In the genomic region with DNA sequence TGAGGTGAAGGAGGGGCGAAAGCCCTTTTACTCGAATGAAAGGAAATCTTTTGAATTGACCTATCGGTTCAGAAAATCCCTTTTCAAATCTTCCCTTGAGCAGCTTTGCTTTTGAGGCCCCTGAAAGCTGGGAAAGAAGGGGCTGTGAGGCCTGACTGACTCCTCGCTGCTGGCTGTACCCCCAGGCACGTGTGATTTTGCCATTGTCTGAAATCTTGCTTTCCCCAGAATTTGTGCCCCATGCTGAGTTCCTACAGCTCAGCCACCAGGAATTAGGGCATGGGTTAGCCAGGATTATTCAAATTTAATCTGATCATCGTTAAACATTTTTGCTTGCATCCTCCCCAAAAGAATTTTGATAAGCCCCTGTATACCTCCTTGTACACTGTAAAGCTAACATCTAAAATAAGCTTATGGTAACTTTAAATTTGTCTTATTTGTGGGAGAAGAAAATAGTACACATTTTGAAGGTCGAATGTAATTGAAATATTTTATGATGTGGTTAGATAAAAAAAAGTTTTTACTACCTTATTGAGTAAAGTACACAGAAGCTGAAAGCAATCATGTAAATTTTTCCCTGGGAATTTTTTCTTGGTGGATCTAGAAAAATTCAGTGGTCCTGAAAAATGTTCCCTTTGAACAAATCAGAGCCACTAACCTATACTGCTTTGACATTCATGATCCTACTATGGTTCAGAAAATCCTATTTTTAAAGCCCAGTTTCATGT, we compare ENCODE assay signal across 1 cellular context.
TF ChIP-seq lines count a peak whose summit lies in the region.

No MANE protein-coding gene starts in this region.

TF ChIP-seq in GM23338, 12 proteins besides CTCF, POLR2A, EP300 and RAD21 (continued from another document):
- TF ChIP-seq, protein P1, sequence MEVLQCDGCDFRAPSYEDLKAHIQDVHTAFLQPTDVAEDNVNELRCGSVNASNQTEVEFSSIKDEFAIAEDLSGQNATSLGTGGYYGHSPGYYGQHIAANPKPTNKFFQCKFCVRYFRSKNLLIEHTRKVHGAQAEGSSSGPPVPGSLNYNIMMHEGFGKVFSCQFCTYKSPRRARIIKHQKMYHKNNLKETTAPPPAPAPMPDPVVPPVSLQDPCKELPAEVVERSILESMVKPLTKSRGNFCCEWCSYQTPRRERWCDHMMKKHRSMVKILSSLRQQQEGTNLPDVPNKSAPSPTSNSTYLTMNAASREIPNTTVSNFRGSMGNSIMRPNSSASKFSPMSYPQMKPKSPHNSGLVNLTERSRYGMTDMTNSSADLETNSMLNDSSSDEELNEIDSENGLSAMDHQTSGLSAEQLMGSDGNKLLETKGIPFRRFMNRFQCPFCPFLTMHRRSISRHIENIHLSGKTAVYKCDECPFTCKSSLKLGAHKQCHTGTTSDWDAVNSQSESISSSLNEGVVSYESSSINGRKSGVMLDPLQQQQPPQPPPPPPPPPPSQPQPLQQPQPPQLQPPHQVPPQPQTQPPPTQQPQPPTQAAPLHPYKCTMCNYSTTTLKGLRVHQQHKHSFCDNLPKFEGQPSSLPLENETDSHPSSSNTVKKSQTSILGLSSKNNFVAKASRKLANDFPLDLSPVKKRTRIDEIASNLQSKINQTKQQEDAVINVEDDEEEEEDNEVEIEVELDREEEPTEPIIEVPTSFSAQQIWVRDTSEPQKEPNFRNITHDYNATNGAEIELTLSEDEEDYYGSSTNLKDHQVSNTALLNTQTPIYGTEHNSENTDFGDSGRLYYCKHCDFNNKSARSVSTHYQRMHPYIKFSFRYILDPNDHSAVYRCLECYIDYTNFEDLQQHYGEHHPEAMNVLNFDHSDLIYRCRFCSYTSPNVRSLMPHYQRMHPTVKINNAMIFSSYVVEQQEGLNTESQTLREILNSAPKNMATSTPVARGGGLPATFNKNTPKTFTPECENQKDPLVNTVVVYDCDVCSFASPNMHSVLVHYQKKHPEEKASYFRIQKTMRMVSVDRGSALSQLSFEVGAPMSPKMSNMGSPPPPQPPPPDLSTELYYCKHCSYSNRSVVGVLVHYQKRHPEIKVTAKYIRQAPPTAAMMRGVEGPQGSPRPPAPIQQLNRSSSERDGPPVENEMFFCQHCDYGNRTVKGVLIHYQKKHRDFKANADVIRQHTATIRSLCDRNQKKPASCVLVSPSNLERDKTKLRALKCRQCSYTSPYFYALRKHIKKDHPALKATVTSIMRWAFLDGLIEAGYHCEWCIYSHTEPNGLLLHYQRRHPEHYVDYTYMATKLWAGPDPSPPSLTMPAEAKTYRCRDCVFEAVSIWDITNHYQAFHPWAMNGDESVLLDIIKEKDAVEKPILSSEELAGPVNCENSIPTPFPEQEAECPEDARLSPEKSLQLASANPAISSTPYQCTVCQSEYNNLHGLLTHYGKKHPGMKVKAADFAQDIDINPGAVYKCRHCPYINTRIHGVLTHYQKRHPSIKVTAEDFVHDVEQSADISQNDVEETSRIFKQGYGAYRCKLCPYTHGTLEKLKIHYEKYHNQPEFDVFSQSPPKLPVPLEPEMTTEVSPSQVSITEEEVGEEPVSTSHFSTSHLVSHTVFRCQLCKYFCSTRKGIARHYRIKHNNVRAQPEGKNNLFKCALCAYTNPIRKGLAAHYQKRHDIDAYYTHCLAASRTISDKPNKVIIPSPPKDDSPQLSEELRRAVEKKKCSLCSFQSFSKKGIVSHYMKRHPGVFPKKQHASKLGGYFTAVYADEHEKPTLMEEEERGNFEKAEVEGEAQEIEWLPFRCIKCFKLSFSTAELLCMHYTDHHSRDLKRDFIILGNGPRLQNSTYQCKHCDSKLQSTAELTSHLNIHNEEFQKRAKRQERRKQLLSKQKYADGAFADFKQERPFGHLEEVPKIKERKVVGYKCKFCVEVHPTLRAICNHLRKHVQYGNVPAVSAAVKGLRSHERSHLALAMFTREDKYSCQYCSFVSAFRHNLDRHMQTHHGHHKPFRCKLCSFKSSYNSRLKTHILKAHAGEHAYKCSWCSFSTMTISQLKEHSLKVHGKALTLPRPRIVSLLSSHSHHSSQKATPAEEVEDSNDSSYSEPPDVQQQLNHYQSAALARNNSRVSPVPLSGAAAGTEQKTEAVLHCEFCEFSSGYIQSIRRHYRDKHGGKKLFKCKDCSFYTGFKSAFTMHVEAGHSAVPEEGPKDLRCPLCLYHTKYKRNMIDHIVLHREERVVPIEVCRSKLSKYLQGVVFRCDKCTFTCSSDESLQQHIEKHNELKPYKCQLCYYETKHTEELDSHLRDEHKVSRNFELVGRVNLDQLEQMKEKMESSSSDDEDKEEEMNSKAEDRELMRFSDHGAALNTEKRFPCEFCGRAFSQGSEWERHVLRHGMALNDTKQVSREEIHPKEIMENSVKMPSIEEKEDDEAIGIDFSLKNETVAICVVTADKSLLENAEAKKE (CRISPR knock-in tag; IDR thresholded peaks at IDR 0.05) = no peak
- no peak for TF ChIP-seq EZH2phosphoT487 (IDR thresholded peaks at IDR 0.05; ENCODE audit: unreplicated experiment)
- TF ChIP-seq, protein P2, sequence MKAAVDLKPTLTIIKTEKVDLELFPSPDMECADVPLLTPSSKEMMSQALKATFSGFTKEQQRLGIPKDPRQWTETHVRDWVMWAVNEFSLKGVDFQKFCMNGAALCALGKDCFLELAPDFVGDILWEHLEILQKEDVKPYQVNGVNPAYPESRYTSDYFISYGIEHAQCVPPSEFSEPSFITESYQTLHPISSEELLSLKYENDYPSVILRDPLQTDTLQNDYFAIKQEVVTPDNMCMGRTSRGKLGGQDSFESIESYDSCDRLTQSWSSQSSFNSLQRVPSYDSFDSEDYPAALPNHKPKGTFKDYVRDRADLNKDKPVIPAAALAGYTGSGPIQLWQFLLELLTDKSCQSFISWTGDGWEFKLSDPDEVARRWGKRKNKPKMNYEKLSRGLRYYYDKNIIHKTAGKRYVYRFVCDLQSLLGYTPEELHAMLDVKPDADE (IDR thresholded peaks at IDR 0.05) = no peak
- TF ChIP-seq, protein P3, sequence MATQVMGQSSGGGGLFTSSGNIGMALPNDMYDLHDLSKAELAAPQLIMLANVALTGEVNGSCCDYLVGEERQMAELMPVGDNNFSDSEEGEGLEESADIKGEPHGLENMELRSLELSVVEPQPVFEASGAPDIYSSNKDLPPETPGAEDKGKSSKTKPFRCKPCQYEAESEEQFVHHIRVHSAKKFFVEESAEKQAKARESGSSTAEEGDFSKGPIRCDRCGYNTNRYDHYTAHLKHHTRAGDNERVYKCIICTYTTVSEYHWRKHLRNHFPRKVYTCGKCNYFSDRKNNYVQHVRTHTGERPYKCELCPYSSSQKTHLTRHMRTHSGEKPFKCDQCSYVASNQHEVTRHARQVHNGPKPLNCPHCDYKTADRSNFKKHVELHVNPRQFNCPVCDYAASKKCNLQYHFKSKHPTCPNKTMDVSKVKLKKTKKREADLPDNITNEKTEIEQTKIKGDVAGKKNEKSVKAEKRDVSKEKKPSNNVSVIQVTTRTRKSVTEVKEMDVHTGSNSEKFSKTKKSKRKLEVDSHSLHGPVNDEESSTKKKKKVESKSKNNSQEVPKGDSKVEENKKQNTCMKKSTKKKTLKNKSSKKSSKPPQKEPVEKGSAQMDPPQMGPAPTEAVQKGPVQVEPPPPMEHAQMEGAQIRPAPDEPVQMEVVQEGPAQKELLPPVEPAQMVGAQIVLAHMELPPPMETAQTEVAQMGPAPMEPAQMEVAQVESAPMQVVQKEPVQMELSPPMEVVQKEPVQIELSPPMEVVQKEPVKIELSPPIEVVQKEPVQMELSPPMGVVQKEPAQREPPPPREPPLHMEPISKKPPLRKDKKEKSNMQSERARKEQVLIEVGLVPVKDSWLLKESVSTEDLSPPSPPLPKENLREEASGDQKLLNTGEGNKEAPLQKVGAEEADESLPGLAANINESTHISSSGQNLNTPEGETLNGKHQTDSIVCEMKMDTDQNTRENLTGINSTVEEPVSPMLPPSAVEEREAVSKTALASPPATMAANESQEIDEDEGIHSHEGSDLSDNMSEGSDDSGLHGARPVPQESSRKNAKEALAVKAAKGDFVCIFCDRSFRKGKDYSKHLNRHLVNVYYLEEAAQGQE (IDR thresholded peaks at IDR 0.05; ENCODE audit: unreplicated experiment) = no peak
- TF ChIP-seq ZNF331 (CRISPR knock-in tag; IDR thresholded peaks at IDR 0.05; ENCODE audit: low read depth) = no peak
- no peak for TF ChIP-seq EZH2 (IDR thresholded peaks at IDR 0.05; ENCODE audit: low read depth, unreplicated experiment)
- TF ChIP-seq CREB1 (CRISPR knock-in tag; IDR thresholded peaks at IDR 0.05; ENCODE audit: low read depth) = no peak
